In the genomic region with DNA sequence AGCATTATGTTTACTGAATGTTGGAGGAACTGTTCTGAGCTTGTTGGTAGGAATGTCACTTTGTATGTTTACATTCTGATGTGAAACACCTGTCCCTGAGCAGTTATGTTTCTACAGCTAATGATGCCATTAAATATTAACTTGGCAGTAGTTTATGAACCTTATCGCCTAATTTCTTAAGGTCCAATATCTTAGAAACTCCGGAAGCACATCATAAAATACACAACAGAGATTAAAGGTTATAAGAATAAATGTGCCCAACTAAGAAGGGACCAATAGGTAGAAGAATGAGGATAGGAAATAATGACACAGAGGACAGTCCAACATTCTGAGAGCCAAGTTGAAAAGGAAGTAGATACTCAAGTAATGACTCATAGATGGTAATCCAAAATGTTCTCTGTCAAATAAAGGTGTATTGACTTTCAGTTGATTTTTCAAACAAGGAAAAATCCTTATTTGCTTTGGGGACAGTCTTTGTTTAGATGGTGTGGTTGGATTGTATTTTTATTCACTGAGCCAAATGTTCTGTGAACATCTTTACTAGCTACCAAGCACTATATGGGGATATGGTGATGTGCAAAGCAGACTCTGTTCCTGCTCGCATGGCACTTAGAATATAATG, we compare ENCODE assay signal across 8 cellular contexts. TPM values are rescaled to one million over a fixed set of nuclear protein-coding genes. Genes with fewer than 3 reads are reported as not detected.
A peak's percentile ranks its signal among the peaks of the same experiment; 100 is the strongest.
DNase-seq lines count a peak whose midpoint lies in the region; ATAC-seq and FAIRE-seq lines count a peak whose summit lies in the region.

No MANE protein-coding gene starts in this region.

- CTCF ChIA-PET in activated CD4-positive, alpha-beta T cell treated with anti-CD3 and anti-CD28 coated beads, Interleukin-2, amount 10 ng/mL, durations not matched to agents 7 days and 5 days (lab: Charles Lee), result no interaction called here

- peaks cover 10% of the 10 kb centered on the region for H3K36me3 Mint-ChIP-seq in activated CD4-positive, alpha-beta T cell treated with anti-CD3 and anti-CD28 coated beads, Interleukin-2, amount 10 ng/mL, durations not matched to agents 7 days and 5 days (ENCODE audit: low read depth)

- FAIRE-seq in islet of Langerhans (lab: Jason Lieb, UNC), result peak; percentile 66

- ATAC-seq in HG03135 (IDR thresholded peaks at IDR 0.05; ENCODE audit: unreplicated experiment) (peak; percentile 75), HG03469 (IDR thresholded peaks at IDR 0.05; ENCODE audit: unreplicated experiment) (no peak)

- peak overlapping the region; percentile 3 for H3K27ac Mint-ChIP-seq in activated CD4-positive, alpha-beta T cell treated with anti-CD3 and anti-CD28 coated beads, Interleukin-2, amount 10 ng/mL, durations not matched to agents 7 days and 5 days

- POLR2A ChIA-PET in activated CD4-positive, alpha-beta T cell treated with anti-CD3 and anti-CD28 coated beads, Interleukin-2, amount 10 ng/mL, durations not matched to agents 7 days and 5 days (lab: Charles Lee), result interaction anchor here (0.6 kb wide), 1 partner anchor 169 kb away, joined by 6 read pairs; no protein-coding TSS in a partner anchor

- no peak overlapping the region for H3K4me3 Mint-ChIP-seq in activated CD4-positive, alpha-beta T cell treated with anti-CD3 and anti-CD28 coated beads, Interleukin-2, amount 10 ng/mL, durations not matched to agents 7 days and 5 days

- peaks cover 15% of the 10 kb centered on the region for H3K4me1 Mint-ChIP-seq in activated CD4-positive, alpha-beta T cell treated with anti-CD3 and anti-CD28 coated beads, Interleukin-2, amount 10 ng/mL, durations not matched to agents 7 days and 5 days

- no peak for DNase-seq in activated CD4-positive, alpha-beta T cell treated with anti-CD3 and anti-CD28 coated beads, Interleukin-2, amount 10 ng/mL, durations not matched to agents 7 days and 5 days
- no peak for DNase-seq in activated CD4-positive, alpha-beta T cell treated with anti-CD3 and anti-CD28 coated beads, Interleukin-2, amount 50 U/mL, for 48 hours
- DNase-seq in SHP77 (lab: John Stamatoyannopoulos, UW) (peak; percentile 64 to 71), SKM-1 treated with dmso at 0.1 percent for 144 hours (lab: John Stamatoyannopoulos, UW; ENCODE audit: unreplicated experiment) (no peak), NCI-H2107 (lab: John Stamatoyannopoulos, UW) (no peak)

- no peaks in the 10 kb centered on the region for H3K9me3 Mint-ChIP-seq in activated CD4-positive, alpha-beta T cell treated with anti-CD3 and anti-CD28 coated beads, Interleukin-2, amount 10 ng/mL, durations not matched to agents 7 days and 5 days

- no peaks in the 10 kb centered on the region for H3K27me3 Mint-ChIP-seq in activated CD4-positive, alpha-beta T cell treated with anti-CD3 and anti-CD28 coated beads, Interleukin-2, amount 10 ng/mL, durations not matched to agents 7 days and 5 days

RNA-seq across cellular contexts. Expression of a gene that starts 31.9 kb away (rescaled TPM):
- 10 to 100 TPM; 31.1 to 32.0 TPM for total RNA-seq in activated CD4-positive, alpha-beta T cell treated with anti-CD3 and anti-CD28 coated beads, Interleukin-2, amount 10 ng/mL, durations not matched to agents 7 days and 5 days

Comparison
In these comparisons a context has a peak if more than half of its experiments do, and no peak if none do; other contexts are left out.
1. DNase-seq: peak in SHP77 (2 of 2); none in activated CD4-positive, alpha-beta T cell treated with anti-CD3 and anti-CD28 coated beads, Interleukin-2, amount 10 ng/mL, durations not matched to agents 7 days and 5 days (single experiment), activated CD4-positive, alpha-beta T cell treated with anti-CD3 and anti-CD28 coated beads, Interleukin-2, amount 50 U/mL, for 48 hours (0 of 2), SKM-1 treated with dmso at 0.1 percent for 144 hours (single experiment) and NCI-H2107 (single experiment).